ENCODE assay signal across 8 cellular contexts in genomic region chr3:49199244-49199899, GRCh38. TPM values are rescaled to one million over a fixed set of nuclear protein-coding genes. Genes with fewer than 3 reads are reported as not detected.
DNase-seq lines count a peak whose midpoint lies in the region; ATAC-seq, FAIRE-seq and TF ChIP-seq lines count a peak whose summit lies in the region.

No MANE protein-coding gene starts in this region.

- no peak overlapping the region for H3K27ac Mint-ChIP-seq in astrocyte (ENCODE audit: unreplicated experiment)

- H3K4me3 ChIP-seq in astrocyte (ENCODE audit: insufficient read depth, low read depth, low read length) (peak overlapping the region; percentile 48), rectal smooth muscle tissue (ENCODE audit: low read length) (peak overlapping the region; percentile 54)

- H3K4me3 Mint-ChIP-seq in astrocyte (ENCODE audit: unreplicated experiment) = no peak overlapping the region

- peak; percentile 41 for DNase-seq in EL
- DNase-seq in astrocyte (ENCODE audit: low read depth) = peak; percentile 65
- DNase-seq in left cardiac atrium = peak; percentile 98
- DNase-seq in NCI-H2171 (lab: John Stamatoyannopoulos, UW) = no peak
- no peak for DNase-seq in GM13977 (ENCODE audit: low spot score)
- no peak for DNase-seq in NOMO-1 treated with dmso at 0.1 percent for 144 hours (lab: John Stamatoyannopoulos, UW; ENCODE audit: unreplicated experiment)
- no peak for DNase-seq in NCI-H1417 (lab: John Stamatoyannopoulos, UW)

- H3K27ac ChIP-seq in astrocyte (ENCODE audit: low read depth, low read length) = peak overlapping the region; percentile 12
- peak overlapping the region; percentile 55 for H3K27ac ChIP-seq in rectal smooth muscle tissue (ENCODE audit: low read depth, low read length)

- in situ Hi-C loops in GM13977 (cut with MboI; ENCODE audit: low pct_unique_long_range_greater_than_20kb, low sequenced_read_pairs, unreplicated experiment) = no loop called here

- no peak for FAIRE-seq in astrocyte (lab: Jason Lieb, UNC)

- intact Hi-C loops in left cardiac atrium (cut with DNase I) = no loop called here

- no peaks in the 10 kb centered on the region for H3K36me3 Mint-ChIP-seq in astrocyte (ENCODE audit: low read depth, unreplicated experiment)

- peak overlapping the region; percentile 73 for H3K4me2 ChIP-seq in astrocyte (ENCODE audit: low read length)

- peak; percentile 98 for ATAC-seq in left cardiac atrium

- H3K9me3 Mint-ChIP-seq in astrocyte (ENCODE audit: unreplicated experiment) = no peaks in the 10 kb centered on the region

- H3K4me1 ChIP-seq in astrocyte (ENCODE audit: insufficient read depth, low read length) = no peaks in the 10 kb centered on the region
- peaks cover 3% of the 10 kb centered on the region for H3K4me1 ChIP-seq in rectal smooth muscle tissue (ENCODE audit: control insufficient read depth, insufficient read depth, low read length)

- no peaks in the 10 kb centered on the region for H3K9me3 ChIP-seq in astrocyte (ENCODE audit: insufficient read depth, low read depth, low read length)

- peaks cover 13% of the 10 kb centered on the region for H3K27me3 Mint-ChIP-seq in astrocyte (ENCODE audit: low read depth, unreplicated experiment)

- H3K36me3 ChIP-seq in astrocyte (ENCODE audit: insufficient read depth, low read length) (no peaks in the 10 kb centered on the region), rectal smooth muscle tissue (ENCODE audit: control insufficient read depth, insufficient read depth, low read length) (no peaks in the 10 kb centered on the region)

- no peaks in the 10 kb centered on the region for H3K79me2 ChIP-seq in astrocyte (ENCODE audit: insufficient read depth, low read length)

- H2AFZ ChIP-seq in astrocyte (ENCODE audit: low read depth, low read length) = peak overlapping the region; percentile 86

- H3K27me3 ChIP-seq in astrocyte (ENCODE audit: insufficient read depth, low read length) = peaks cover 3% of the 10 kb centered on the region
- H3K27me3 ChIP-seq in rectal smooth muscle tissue (ENCODE audit: control insufficient read depth, insufficient read depth, low read length) = no peaks in the 10 kb centered on the region

- H3K9ac ChIP-seq in astrocyte (ENCODE audit: low read length) (peak overlapping the region; percentile 64), rectal smooth muscle tissue (ENCODE audit: low read length) (no peak overlapping the region)

- H3K4me1 Mint-ChIP-seq in astrocyte (ENCODE audit: low read depth, unreplicated experiment) = no peaks in the 10 kb centered on the region

- TF ChIP-seq CTCF in astrocyte (IDR thresholded peaks at IDR 0.05; ENCODE audit: insufficient read depth, low read depth, low read length) (no peak), GM13977 (IDR thresholded peaks at IDR 0.05; ENCODE audit: extremely low read depth, insufficient read depth, missing control alignments) (no peak)

- H4K20me1 ChIP-seq in astrocyte (ENCODE audit: insufficient read depth, low read length) = no peaks in the 10 kb centered on the region

RNA-seq across cellular contexts. Expression of gene KLHDC8B, which starts 28.0 kb away (rescaled TPM):
- 30.2 and 31.6 TPM in 2 replicates for total RNA-seq in astrocyte
- 10 to 100 TPM; 35.6 to 55.9 TPM for total RNA-seq in left cardiac atrium

RNA-seq across cellular contexts. Expression of gene CCDC71, which starts 33.2 kb away (rescaled TPM):
- total RNA-seq in astrocyte (18.5 and 20.5 TPM in 2 replicates), left cardiac atrium (10 to 100 TPM; 12.3 to 15.3 TPM)

Comparison
In these comparisons a context has a peak if more than half of its experiments do, and no peak if none do; other contexts are left out.
1. DNase-seq: peak in EL (single experiment), astrocyte (single experiment) and left cardiac atrium (single experiment); none in NCI-H2171 (single experiment), GM13977 (single experiment), NOMO-1 treated with dmso at 0.1 percent for 144 hours (single experiment) and NCI-H1417 (0 of 3).